Comparison of ENCODE assay signal across 7 cellular contexts in genomic region chr4:115090483-115091075, GRCh38. TPM values are rescaled to one million over a fixed set of nuclear protein-coding genes. Genes with fewer than 3 reads are reported as not detected.
DNase-seq lines count a peak whose midpoint lies in the region; ATAC-seq, FAIRE-seq and TF ChIP-seq lines count a peak whose summit lies in the region.

No MANE protein-coding gene starts in this region.

- in situ Hi-C loops in GM23248 (cut with MboI): no loop called here
- in situ Hi-C loops in HepG2 (cut with HindIII; ENCODE audit: extremely low pct_ligation_motif_present, low pct_unique_long_range_greater_than_20kb): loop anchor here (25.0 kb wide), 1 partner anchor 772 kb away; no protein-coding TSS in a partner anchor

- POLR2A ChIA-PET in HepG2 (lab: Yijun Ruan, JAX): no interaction called here

- 21 to 25% methylated on average over 4 of the region's 4 CpGs for whole genome bisulfite sequencing in GM23248 (ENCODE audit: low coverage in 1 of 2, low lambda C conversion rate in 2 of 2, missing lambda C conversion rate in 2 of 2), 2 experiments
- 1% methylated on average over 4 of the region's 4 CpGs for WGBS in HepG2 (ENCODE audit: low lambda C conversion rate)
- WGBS in ovary, 3 donors: 17 to 20% (median 19%) methylated on average over 4 of the region's 4 CpGs

- no peak overlapping the region for H3K4me3 ChIP-seq in GM23248
- H3K4me3 ChIP-seq in WERI-Rb-1 (ENCODE audit: low read depth, low read length): no peak overlapping the region
- H3K4me3 ChIP-seq in HepG2 (replicated peaks in 1 of 3; ENCODE audit: insufficient read depth in 1 of 3, low read depth in 2 of 3, low read length in 3 of 3): no peak overlapping the region
- no peak overlapping the region for H3K4me3 ChIP-seq in ovary

- H3K36me3 ChIP-seq in GM23248 (ENCODE audit: low read depth) (no peaks in the 10 kb centered on the region), WERI-Rb-1 (no peaks in the 10 kb centered on the region), HepG2 (replicated peaks in 1 of 2; ENCODE audit: control insufficient read depth in 1 of 2, insufficient read depth in 2 of 2, low read length in 2 of 2) (no peaks in the 10 kb centered on the region), ovary (no peaks in the 10 kb centered on the region)

- H3K79me2 ChIP-seq in GM23248 (ENCODE audit: insufficient read depth): no peaks in the 10 kb centered on the region
- H3K79me2 ChIP-seq in HepG2 (ENCODE audit: insufficient read depth, low read length): no peaks in the 10 kb centered on the region

- CTCF ChIA-PET in HepG2 (lab: Yijun Ruan, JAX; ENCODE audit: low intra/inter-chr PET ratio, low total read pairs): interaction anchor here (1.4 kb wide), 1 partner anchor 762 kb away, joined by 3 read pairs; no protein-coding TSS in a partner anchor

- H3K4me1 ChIP-seq in GM23248 (ENCODE audit: insufficient read depth) (no peaks in the 10 kb centered on the region), HepG2 (ENCODE audit: insufficient read depth, low read length) (no peaks in the 10 kb centered on the region), ovary (ENCODE audit: insufficient read depth) (no peaks in the 10 kb centered on the region)

- H4K20me1 ChIP-seq in GM23248 (ENCODE audit: insufficient read depth): no peaks in the 10 kb centered on the region
- no peaks in the 10 kb centered on the region for H4K20me1 ChIP-seq in HepG2 (ENCODE audit: insufficient read depth, low read length)

- intact Hi-C loops in HepG2 (cut with micrococcal nuclease; ENCODE audit: unreplicated experiment) (loop anchor here (1.0 kb wide), 1 partner anchor 762 kb away; no protein-coding TSS in a partner anchor), ovary (cut with DNase I) (no loop called here)

- no peaks in the 10 kb centered on the region for H3K9me2 ChIP-seq in GM23248 (ENCODE audit: insufficient read depth)

- H3F3A ChIP-seq in GM23248 (ENCODE audit: insufficient read depth): no peaks in the 10 kb centered on the region

- no peak for TF ChIP-seq EP300 in HepG2 (IDR thresholded peaks at IDR 0.05; ENCODE audit: low read depth in 2 of 2, low read length in 2 of 2)
- no peak for TF ChIP-seq EP300 in HepG2 (CRISPR knock-in tag; IDR thresholded peaks at IDR 0.05; ENCODE audit: borderline replicate concordance)
- no peak for TF ChIP-seq EP300 in ovary (IDR thresholded peaks at IDR 0.05)

- ATAC-seq in HepG2: 0 out of 3 replicates have a peak, but pooled peaks have one; percentile 51

- DNase-seq in GM10266 (ENCODE audit: extremely low spot score) (peak; percentile 11), GM23248 (peak; percentile 52), NCI-H1048 (lab: John Stamatoyannopoulos, UW) (peak; percentile 19), WERI-Rb-1 (no peak), HepG2 (ENCODE audit: low spot score) (peak; percentile 24), ovary (no peak)
- no peak for DNase-seq in stimulated activated CD4-positive, alpha-beta T cell treated with anti-CD3 and anti-CD28 coated beads, Interleukin-2, amount 100 ng/mL, for 24 hours

- no peak overlapping the region for H3K4me2 ChIP-seq in GM23248 (ENCODE audit: unreplicated experiment)
- H3K4me2 ChIP-seq in HepG2 (ENCODE audit: low read depth, low read length): no peak overlapping the region

- no peaks in the 10 kb centered on the region for H3K9me3 ChIP-seq in GM23248 (ENCODE audit: low read depth)
- H3K9me3 ChIP-seq in WERI-Rb-1 (ENCODE audit: severe bottlenecking): no peaks in the 10 kb centered on the region
- no peaks in the 10 kb centered on the region for H3K9me3 ChIP-seq in HepG2 (ENCODE audit: low read length)
- no peaks in the 10 kb centered on the region for H3K9me3 ChIP-seq in ovary

- no peak for TF ChIP-seq POLR2A in HepG2 (IDR thresholded peaks at IDR 0.05; ENCODE audit: insufficient read depth in 1 of 2, low read depth in 2 of 2, low read length in 2 of 2)
- TF ChIP-seq POLR2A in ovary (IDR thresholded peaks at IDR 0.05): no peak

- no TSS peak for BruUV-seq in HepG2 (replicated peaks; lab: Mats Ljungman, UMichigan)

- no peak overlapping the region for H3K27ac ChIP-seq in GM23248
- H3K27ac ChIP-seq in WERI-Rb-1: no peak overlapping the region
- no peak overlapping the region for H3K27ac ChIP-seq in HepG2 (ENCODE audit: extremely low read length, insufficient read depth, low read length)
- no peak overlapping the region for H3K27ac ChIP-seq in ovary

- TF ChIP-seq CTCF in GM10266 (IDR thresholded peaks at IDR 0.05; ENCODE audit: control insufficient read depth, insufficient read depth, low read depth, missing control alignments) (peak; percentile 49), WERI-Rb-1 (IDR thresholded peaks at IDR 0.05; ENCODE audit: low read depth, low read length) (peak; percentile 25; the same call in 1 of the 2 replicates), HepG2 (CRISPR knock-in tag; IDR thresholded peaks at IDR 0.05) (peak; percentile 53), ovary (IDR thresholded peaks at IDR 0.05) (no peak)

- TF ChIP-seq RAD21 in HepG2 (CRISPR knock-in tag; IDR thresholded peaks at IDR 0.05): no peak

- FAIRE-seq in HepG2 (lab: Jason Lieb, UNC): no peak

- H3K27me3 ChIP-seq in GM23248 (replicated peaks; ENCODE audit: insufficient read depth) (no peaks in the 10 kb centered on the region), WERI-Rb-1 (ENCODE audit: insufficient read depth, low read depth, severe bottlenecking) (no peaks in the 10 kb centered on the region), HepG2 (ENCODE audit: control insufficient read depth in 1 of 2, insufficient read depth in 2 of 2, low read length in 2 of 2) (no peaks in the 10 kb centered on the region), ovary (no peaks in the 10 kb centered on the region)

- H2AFZ ChIP-seq in GM23248 (no peak overlapping the region), HepG2 (ENCODE audit: low read length) (no peak overlapping the region)

- H3K9ac ChIP-seq in GM23248: no peak overlapping the region
- no peak overlapping the region for H3K9ac ChIP-seq in HepG2 (ENCODE audit: insufficient read depth, low read depth, low read length)

TF ChIP-seq in HepG2, 621 proteins besides CTCF, POLR2A, EP300 and RAD21:
- TF ChIP-seq ZNF17 (CRISPR knock-in tag; IDR thresholded peaks at IDR 0.05) (no peak), SMC3 (IDR thresholded peaks at IDR 0.05; ENCODE audit: low read length) (peak; percentile 19; the same call in 1 of the 2 replicates), STAG1 (CRISPR knock-in tag; IDR thresholded peaks at IDR 0.05) (peak; percentile 62), ZNF639 (CRISPR knock-in tag; conservative IDR thresholded peaks at IDR 0.05) (no peak)

RNA-seq across cellular contexts. Expression of gene NDST4, which starts 22.8 kb away (rescaled TPM):
- not detected in 2 replicates for total RNA-seq in GM23248 (2014; rRNA removed; shearing (Covaris generic))
- polyA plus RNA-seq in GM23248 (2016; fragmentation: Nextera tagmentation; extraction: Ambion mirVana) (not detected in 2 replicates), HepG2 (2011; rRNA removed) (not detected in 2 replicates), ovary (under 1 TPM; 0.12 to 0.32 TPM)
- total RNA-seq in HepG2 (2016; rRNA removed; fragmentation: Illumina TruSeq; extraction: Trizol) (not detected in 2 replicates), ovary (1 to 10 TPM in 3 of 7 donors, under 1 TPM in 4; 0.37 to 2.9 (median 0.81) TPM)
- not detected in 2 replicates for total RNA-seq in HepG2 (2016; cell fraction: cytosol; rRNA removed; fragmentation: Illumina TruSeq; extraction: Trizol; ENCODE audit: low read depth)
- total RNA-seq in HepG2 (2016; cell fraction: insoluble cytoplasmic fraction; rRNA removed; fragmentation: Illumina TruSeq; extraction: Trizol): not detected in 2 replicates
- not detected in 2 replicates for total RNA-seq in HepG2 (2016; cell fraction: membrane; rRNA removed; fragmentation: Illumina TruSeq; extraction: Trizol)
- not detected in 2 replicates for total RNA-seq in HepG2 (2016; cell fraction: nucleus; rRNA removed; fragmentation: Illumina TruSeq; extraction: Trizol)
- not detected in 2 replicates for polyA plus RNA-seq in HepG2 (2011; cell fraction: cytosol; rRNA removed)
- not detected in 2 replicates for polyA plus RNA-seq in HepG2 (2011; cell fraction: nucleus; rRNA removed)
- not detected in 2 replicates for polyA plus RNA-seq in HepG2 (2012)
- polyA plus RNA-seq in HepG2 (2016; cell fraction: cytosol; fragmentation: Illumina TruSeq; extraction: Trizol; ENCODE audit: low read depth): not detected in 2 replicates
- polyA plus RNA-seq in HepG2 (2016; cell fraction: insoluble cytoplasmic fraction; fragmentation: Illumina TruSeq; extraction: Trizol; ENCODE audit: low read depth): not detected in 2 replicates
- polyA plus RNA-seq in HepG2 (2016; cell fraction: membrane; fragmentation: Illumina TruSeq; extraction: Trizol; ENCODE audit: low read depth): not detected in 2 replicates
- polyA plus RNA-seq in HepG2 (2016; cell fraction: nucleus; fragmentation: Illumina TruSeq; extraction: Trizol; ENCODE audit: insufficient read depth, low read depth): not detected in 2 replicates
- polyA minus RNA-seq in HepG2 (2011; rRNA and poly(A)+ RNA removed; ENCODE audit: low replicate concordance): 8.9 TPM in 1 of 2 replicates, not detected in the other
- polyA minus RNA-seq in HepG2 (2011; cell fraction: cytosol; rRNA and poly(A)+ RNA removed): not detected in 2 replicates
- not detected in 2 replicates for polyA minus RNA-seq in HepG2 (2011; cell fraction: nucleus; rRNA and poly(A)+ RNA removed)

Comparison
In these comparisons a context has a peak if more than half of its experiments do, and no peak if none do; other contexts are left out.
1. DNase-seq: peak in GM10266 (single experiment), GM23248 (single experiment), NCI-H1048 (single experiment) and HepG2 (single experiment); none in WERI-Rb-1 (single experiment), stimulated activated CD4-positive, alpha-beta T cell treated with anti-CD3 and anti-CD28 coated beads, Interleukin-2, amount 100 ng/mL, for 24 hours (0 of 2) and ovary (0 of 5).
2. CTCF ChIP-seq: peak in GM10266 (single experiment), WERI-Rb-1 (single experiment) and HepG2 (single experiment); none in ovary (0 of 3).